In genomic region chr7:79212334-79212733, GRCh38 we compare ENCODE assay signal across 3 cellular contexts.
TF ChIP-seq lines count a peak whose summit lies in the region.

No MANE protein-coding gene starts in this region.

TF ChIP-seq in A549, 52 proteins besides CTCF, POLR2A, EP300 and RAD21:
- TF ChIP-seq EHMT2 (IDR thresholded peaks at IDR 0.05; ENCODE audit: low read depth) (no peak), ESRRA (IDR thresholded peaks at IDR 0.05; ENCODE audit: borderline replicate concordance, low read length) (no peak), MYC (IDR thresholded peaks at IDR 0.05; ENCODE audit: borderline replicate concordance, low read length) (no peak), TP53 (CRISPR knock-in tag; IDR thresholded peaks at IDR 0.05) (no peak)

TF ChIP-seq in GM23338, 12 proteins besides CTCF, POLR2A, EP300 and RAD21:
- TF ChIP-seq ZNF331 (CRISPR knock-in tag; IDR thresholded peaks at IDR 0.05; ENCODE audit: low read depth) (no peak), EZH2phosphoT487 (IDR thresholded peaks at IDR 0.05; ENCODE audit: unreplicated experiment) (no peak), REST (IDR thresholded peaks at IDR 0.05; ENCODE audit: unreplicated experiment) (no peak), POLR2AphosphoS5 (IDR thresholded peaks at IDR 0.05; ENCODE audit: low read depth) (no peak), EZH2 (IDR thresholded peaks at IDR 0.05; ENCODE audit: low read depth, unreplicated experiment) (no peak)
- TF ChIP-seq, protein P1, sequence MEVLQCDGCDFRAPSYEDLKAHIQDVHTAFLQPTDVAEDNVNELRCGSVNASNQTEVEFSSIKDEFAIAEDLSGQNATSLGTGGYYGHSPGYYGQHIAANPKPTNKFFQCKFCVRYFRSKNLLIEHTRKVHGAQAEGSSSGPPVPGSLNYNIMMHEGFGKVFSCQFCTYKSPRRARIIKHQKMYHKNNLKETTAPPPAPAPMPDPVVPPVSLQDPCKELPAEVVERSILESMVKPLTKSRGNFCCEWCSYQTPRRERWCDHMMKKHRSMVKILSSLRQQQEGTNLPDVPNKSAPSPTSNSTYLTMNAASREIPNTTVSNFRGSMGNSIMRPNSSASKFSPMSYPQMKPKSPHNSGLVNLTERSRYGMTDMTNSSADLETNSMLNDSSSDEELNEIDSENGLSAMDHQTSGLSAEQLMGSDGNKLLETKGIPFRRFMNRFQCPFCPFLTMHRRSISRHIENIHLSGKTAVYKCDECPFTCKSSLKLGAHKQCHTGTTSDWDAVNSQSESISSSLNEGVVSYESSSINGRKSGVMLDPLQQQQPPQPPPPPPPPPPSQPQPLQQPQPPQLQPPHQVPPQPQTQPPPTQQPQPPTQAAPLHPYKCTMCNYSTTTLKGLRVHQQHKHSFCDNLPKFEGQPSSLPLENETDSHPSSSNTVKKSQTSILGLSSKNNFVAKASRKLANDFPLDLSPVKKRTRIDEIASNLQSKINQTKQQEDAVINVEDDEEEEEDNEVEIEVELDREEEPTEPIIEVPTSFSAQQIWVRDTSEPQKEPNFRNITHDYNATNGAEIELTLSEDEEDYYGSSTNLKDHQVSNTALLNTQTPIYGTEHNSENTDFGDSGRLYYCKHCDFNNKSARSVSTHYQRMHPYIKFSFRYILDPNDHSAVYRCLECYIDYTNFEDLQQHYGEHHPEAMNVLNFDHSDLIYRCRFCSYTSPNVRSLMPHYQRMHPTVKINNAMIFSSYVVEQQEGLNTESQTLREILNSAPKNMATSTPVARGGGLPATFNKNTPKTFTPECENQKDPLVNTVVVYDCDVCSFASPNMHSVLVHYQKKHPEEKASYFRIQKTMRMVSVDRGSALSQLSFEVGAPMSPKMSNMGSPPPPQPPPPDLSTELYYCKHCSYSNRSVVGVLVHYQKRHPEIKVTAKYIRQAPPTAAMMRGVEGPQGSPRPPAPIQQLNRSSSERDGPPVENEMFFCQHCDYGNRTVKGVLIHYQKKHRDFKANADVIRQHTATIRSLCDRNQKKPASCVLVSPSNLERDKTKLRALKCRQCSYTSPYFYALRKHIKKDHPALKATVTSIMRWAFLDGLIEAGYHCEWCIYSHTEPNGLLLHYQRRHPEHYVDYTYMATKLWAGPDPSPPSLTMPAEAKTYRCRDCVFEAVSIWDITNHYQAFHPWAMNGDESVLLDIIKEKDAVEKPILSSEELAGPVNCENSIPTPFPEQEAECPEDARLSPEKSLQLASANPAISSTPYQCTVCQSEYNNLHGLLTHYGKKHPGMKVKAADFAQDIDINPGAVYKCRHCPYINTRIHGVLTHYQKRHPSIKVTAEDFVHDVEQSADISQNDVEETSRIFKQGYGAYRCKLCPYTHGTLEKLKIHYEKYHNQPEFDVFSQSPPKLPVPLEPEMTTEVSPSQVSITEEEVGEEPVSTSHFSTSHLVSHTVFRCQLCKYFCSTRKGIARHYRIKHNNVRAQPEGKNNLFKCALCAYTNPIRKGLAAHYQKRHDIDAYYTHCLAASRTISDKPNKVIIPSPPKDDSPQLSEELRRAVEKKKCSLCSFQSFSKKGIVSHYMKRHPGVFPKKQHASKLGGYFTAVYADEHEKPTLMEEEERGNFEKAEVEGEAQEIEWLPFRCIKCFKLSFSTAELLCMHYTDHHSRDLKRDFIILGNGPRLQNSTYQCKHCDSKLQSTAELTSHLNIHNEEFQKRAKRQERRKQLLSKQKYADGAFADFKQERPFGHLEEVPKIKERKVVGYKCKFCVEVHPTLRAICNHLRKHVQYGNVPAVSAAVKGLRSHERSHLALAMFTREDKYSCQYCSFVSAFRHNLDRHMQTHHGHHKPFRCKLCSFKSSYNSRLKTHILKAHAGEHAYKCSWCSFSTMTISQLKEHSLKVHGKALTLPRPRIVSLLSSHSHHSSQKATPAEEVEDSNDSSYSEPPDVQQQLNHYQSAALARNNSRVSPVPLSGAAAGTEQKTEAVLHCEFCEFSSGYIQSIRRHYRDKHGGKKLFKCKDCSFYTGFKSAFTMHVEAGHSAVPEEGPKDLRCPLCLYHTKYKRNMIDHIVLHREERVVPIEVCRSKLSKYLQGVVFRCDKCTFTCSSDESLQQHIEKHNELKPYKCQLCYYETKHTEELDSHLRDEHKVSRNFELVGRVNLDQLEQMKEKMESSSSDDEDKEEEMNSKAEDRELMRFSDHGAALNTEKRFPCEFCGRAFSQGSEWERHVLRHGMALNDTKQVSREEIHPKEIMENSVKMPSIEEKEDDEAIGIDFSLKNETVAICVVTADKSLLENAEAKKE (CRISPR knock-in tag; IDR thresholded peaks at IDR 0.05): no peak
TF ChIP-seq in GM23338: peak in this region for 0.

TF ChIP-seq in HepG2, 621 proteins besides CTCF, POLR2A, EP300 and RAD21 (continued from another document):
- TF ChIP-seq HDAC6 (IDR thresholded peaks at IDR 0.05; ENCODE audit: low read depth, low read length): no peak
- no peak for TF ChIP-seq KAT2B (IDR thresholded peaks at IDR 0.05; ENCODE audit: borderline replicate concordance, low read depth, low read length)
- no peak for TF ChIP-seq ZFP82 (CRISPR knock-in tag; IDR thresholded peaks at IDR 0.05; ENCODE audit: borderline replicate concordance)
- TF ChIP-seq RBFOX2 (IDR thresholded peaks at IDR 0.05; ENCODE audit: low read depth, low read length): no peak
- TF ChIP-seq THAP9 (CRISPR knock-in tag; IDR thresholded peaks at IDR 0.05; ENCODE audit: borderline replicate concordance): no peak
- no peak for TF ChIP-seq GATA4 (IDR thresholded peaks at IDR 0.05; ENCODE audit: borderline replicate concordance, low read depth)
